8 cellular contexts compared by ENCODE assay signal in the genomic region with DNA sequence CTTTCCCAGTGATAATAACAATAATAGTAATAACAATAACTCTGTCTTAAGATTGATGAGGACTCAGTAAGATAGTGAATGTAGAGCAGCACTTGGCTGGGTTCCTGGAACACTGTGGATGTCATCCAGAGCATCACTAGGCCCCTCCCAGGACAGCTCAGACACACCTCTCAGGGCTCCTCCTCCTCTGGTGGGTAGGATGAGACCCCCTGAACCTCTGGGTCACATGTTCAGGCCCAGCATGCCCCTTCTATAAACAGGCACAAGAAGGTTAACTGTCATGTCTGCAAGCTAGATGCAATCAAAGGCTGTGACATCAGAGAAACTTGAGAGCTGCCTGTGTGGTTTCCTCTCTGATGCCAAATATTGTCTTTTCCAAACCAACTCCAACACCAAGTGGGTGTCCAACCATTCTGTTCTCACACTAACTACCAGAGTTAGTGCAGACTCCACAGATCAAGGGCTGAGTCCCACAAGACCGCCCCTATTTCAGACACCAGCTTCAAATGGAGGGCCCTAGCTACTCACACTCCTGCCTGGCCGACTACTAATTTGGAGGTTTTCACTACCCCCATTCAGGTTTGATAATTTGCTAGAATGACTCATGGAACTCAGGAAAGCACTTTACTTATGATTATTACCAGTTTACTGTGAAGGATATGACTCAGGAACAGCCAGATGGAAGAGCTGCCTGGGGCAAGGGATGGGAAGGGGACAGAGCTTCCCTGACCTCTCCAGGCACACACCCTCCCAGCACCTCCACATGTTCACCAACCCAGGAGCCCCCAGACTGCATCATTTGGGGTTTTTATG. TPM values are rescaled to one million over a fixed set of nuclear protein-coding genes. Genes with fewer than 3 reads are reported as not detected.
DNase-seq lines count a peak whose midpoint lies in the region; ATAC-seq, FAIRE-seq and TF ChIP-seq lines count a peak whose summit lies in the region.

No MANE protein-coding gene starts in this region.

- H3K9me3 ChIP-seq in A549 (no peaks in the 10 kb centered on the region), gastroesophageal sphincter (no peaks in the 10 kb centered on the region), tibial artery (no peaks in the 10 kb centered on the region)

- peak overlapping the region; percentile 64 for H3K4me3 Mint-ChIP-seq in HFFc6
- H3K4me3 Mint-ChIP-seq in activated CD8-positive, alpha-beta T cell treated with anti-CD3 and anti-CD28 coated beads, Interleukin-2, amount 10 ng/mL, durations not matched to agents 7 days and 5 days, result no peak overlapping the region
- H3K4me3 Mint-ChIP-seq in stimulated activated naive CD8-positive, alpha-beta T cell treated with anti-CD3 and anti-CD28 coated beads, Interleukin-15, Interleukin-2, amounts not matched to agents 100 ng/mL and 50 ng/mL, for 24 hours, result peak overlapping the region; percentile 27

- ATAC-seq in A549 (peak; percentile 86 to 89), gastroesophageal sphincter (peak; percentile 50), GM18907 (IDR thresholded peaks at IDR 0.05; ENCODE audit: unreplicated experiment) (no peak)
- ATAC-seq in activated CD8-positive, alpha-beta T cell treated with anti-CD3 and anti-CD28 coated beads, Interleukin-2, amount 10 ng/mL, durations not matched to agents 7 days and 5 days, result peak; percentile 62

- no peaks in the 10 kb centered on the region for H3K36me3 Mint-ChIP-seq in HFFc6 (ENCODE audit: low read depth)
- no peaks in the 10 kb centered on the region for H3K36me3 Mint-ChIP-seq in activated CD8-positive, alpha-beta T cell treated with anti-CD3 and anti-CD28 coated beads, Interleukin-2, amount 10 ng/mL, durations not matched to agents 7 days and 5 days (ENCODE audit: low read depth)
- H3K36me3 Mint-ChIP-seq in stimulated activated naive CD8-positive, alpha-beta T cell treated with anti-CD3 and anti-CD28 coated beads, Interleukin-15, Interleukin-2, amounts not matched to agents 100 ng/mL and 50 ng/mL, for 24 hours (ENCODE audit: low read depth), result no peaks in the 10 kb centered on the region

- peak; percentile 55 to 90 for DNase-seq in A549 (ENCODE audit: low read depth in 1 of 2, low spot score in 1 of 2)
- peak; percentile 95 for DNase-seq in HFFc6
- DNase-seq in activated CD8-positive, alpha-beta T cell treated with anti-CD3 and anti-CD28 coated beads, Interleukin-2, amount 10 ng/mL, durations not matched to agents 7 days and 5 days, result peak; percentile 27
- DNase-seq in NCI-H446 (lab: John Stamatoyannopoulos, UW), result no peak
- no peak for DNase-seq in tibial artery

- peak; percentile 11 to 50; a peak in 3 of 5 replicates for TF ChIP-seq RAD21 in A549 (conservative IDR thresholded peaks at IDR 0.05 in 1 of 2, IDR thresholded peaks at IDR 0.05 in 1 of 2)

- H3K27me3 ChIP-seq in gastroesophageal sphincter, result no peaks in the 10 kb centered on the region
- H3K27me3 ChIP-seq in tibial artery, result no peaks in the 10 kb centered on the region

- H3K4me1 ChIP-seq in A549 (peaks cover 60% of the 10 kb centered on the region), gastroesophageal sphincter (no peaks in the 10 kb centered on the region), tibial artery (peaks cover 0 to 13% (median 1%) of the 10 kb centered on the region in 4 donors)

- no peaks in the 10 kb centered on the region for H3K36me3 ChIP-seq in gastroesophageal sphincter
- H3K36me3 ChIP-seq in tibial artery, result no peaks in the 10 kb centered on the region

- 3% methylated on average over 2 of the region's 2 CpGs for WGBS in A549 (ENCODE audit: missing lambda C conversion rate)
- WGBS in gastroesophageal sphincter (ENCODE audit: low coverage in 1 of 2), 2 donors, result no CpG with 5 or more reads among the region's 2 CpGs

- peak overlapping the region; percentile 80 for H3K4me2 ChIP-seq in A549

- FAIRE-seq in A549 (lab: Jason Lieb, UNC), result no peak

- CTCF ChIA-PET in A549 (lab: Yijun Ruan, JAX), result interaction anchor here (0.8 to 2.0 kb wide), 13 partner anchors 9 to 70 kb away, joined by 3 to 12 read pairs (median 6); partner anchors contain the start of gene BZW1
- CTCF ChIA-PET in activated CD8-positive, alpha-beta T cell treated with anti-CD3 and anti-CD28 coated beads, Interleukin-2, amount 10 ng/mL, durations not matched to agents 7 days and 5 days (lab: Charles Lee), result interaction anchor here (0.6 to 1.3 kb wide), 6 partner anchors 9 to 517 kb away, joined by 3 read pairs; no protein-coding TSS in a partner anchor

- no peak for TF ChIP-seq CTCF in A549 (IDR thresholded peaks at IDR 0.05)
- no peak for TF ChIP-seq CTCF in HFFc6 (IDR thresholded peaks at IDR 0.05)
- no peak for TF ChIP-seq CTCF in gastroesophageal sphincter (IDR thresholded peaks at IDR 0.05)
- no peak for TF ChIP-seq CTCF in tibial artery (IDR thresholded peaks at IDR 0.05)

- TF ChIP-seq EP300 in A549 (IDR thresholded peaks at IDR 0.05), result peak; percentile 53 to 77; a peak in 3 of 5 replicates
- TF ChIP-seq EP300 in gastroesophageal sphincter (IDR thresholded peaks at IDR 0.05), result no peak

- H3K9me3 Mint-ChIP-seq in HFFc6, result no peaks in the 10 kb centered on the region
- H3K9me3 Mint-ChIP-seq in activated CD8-positive, alpha-beta T cell treated with anti-CD3 and anti-CD28 coated beads, Interleukin-2, amount 10 ng/mL, durations not matched to agents 7 days and 5 days (ENCODE audit: insufficient read depth), result no peaks in the 10 kb centered on the region
- no peaks in the 10 kb centered on the region for H3K9me3 Mint-ChIP-seq in stimulated activated naive CD8-positive, alpha-beta T cell treated with anti-CD3 and anti-CD28 coated beads, Interleukin-15, Interleukin-2, amounts not matched to agents 100 ng/mL and 50 ng/mL, for 24 hours

- TF ChIP-seq POLR2A in A549 (IDR thresholded peaks at IDR 0.05; ENCODE audit: low read length) (no peak), gastroesophageal sphincter (IDR thresholded peaks at IDR 0.05) (no peak)

- H3K27me3 Mint-ChIP-seq in HFFc6 (ENCODE audit: insufficient read depth), result no peaks in the 10 kb centered on the region
- peaks cover 3% of the 10 kb centered on the region for H3K27me3 Mint-ChIP-seq in activated CD8-positive, alpha-beta T cell treated with anti-CD3 and anti-CD28 coated beads, Interleukin-2, amount 10 ng/mL, durations not matched to agents 7 days and 5 days (ENCODE audit: low read depth)
- no peaks in the 10 kb centered on the region for H3K27me3 Mint-ChIP-seq in stimulated activated naive CD8-positive, alpha-beta T cell treated with anti-CD3 and anti-CD28 coated beads, Interleukin-15, Interleukin-2, amounts not matched to agents 100 ng/mL and 50 ng/mL, for 24 hours

- intact Hi-C loops in tibial artery (cut with DNase I; ENCODE audit: low total_unique reads), result no loop called here

- H3K4me1 Mint-ChIP-seq in HFFc6 (ENCODE audit: low read depth), result peaks cover 65% of the 10 kb centered on the region
- peaks cover 21% of the 10 kb centered on the region for H3K4me1 Mint-ChIP-seq in activated CD8-positive, alpha-beta T cell treated with anti-CD3 and anti-CD28 coated beads, Interleukin-2, amount 10 ng/mL, durations not matched to agents 7 days and 5 days (ENCODE audit: low read depth)
- peaks cover 30% of the 10 kb centered on the region for H3K4me1 Mint-ChIP-seq in stimulated activated naive CD8-positive, alpha-beta T cell treated with anti-CD3 and anti-CD28 coated beads, Interleukin-15, Interleukin-2, amounts not matched to agents 100 ng/mL and 50 ng/mL, for 24 hours (ENCODE audit: low read depth)

- H3K4me3 ChIP-seq in A549 (no peak overlapping the region), gastroesophageal sphincter (no peak overlapping the region), tibial artery (no peak overlapping the region)

- POLR2A ChIA-PET in A549 (lab: Yijun Ruan, JAX), result interaction anchor here (0.6 to 2.9 kb wide), 11 partner anchors 9 to 124 kb away, joined by 3 to 28 read pairs (median 8); partner anchors contain the start of genes BZW1, CLK1, NIF3L1 and PPIL3
- POLR2A ChIA-PET in activated CD8-positive, alpha-beta T cell treated with anti-CD3 and anti-CD28 coated beads, Interleukin-2, amount 10 ng/mL, durations not matched to agents 7 days and 5 days (lab: Charles Lee), result interaction anchor here (1.0 to 1.9 kb wide), 3 partner anchors 12 to 124 kb away, joined by 3 to 10 read pairs (median 4); partner anchors contain the start of genes CLK1, NIF3L1 and PPIL3

- H3K27ac Mint-ChIP-seq in HFFc6, result peak overlapping the region; percentile 80
- peak overlapping the region; percentile 32 for H3K27ac Mint-ChIP-seq in activated CD8-positive, alpha-beta T cell treated with anti-CD3 and anti-CD28 coated beads, Interleukin-2, amount 10 ng/mL, durations not matched to agents 7 days and 5 days
- peak overlapping the region; percentile 73 for H3K27ac Mint-ChIP-seq in stimulated activated naive CD8-positive, alpha-beta T cell treated with anti-CD3 and anti-CD28 coated beads, Interleukin-15, Interleukin-2, amounts not matched to agents 100 ng/mL and 50 ng/mL, for 24 hours

- H3K27ac ChIP-seq in A549 (peak overlapping the region; percentile 85 to 88), gastroesophageal sphincter (no peak overlapping the region), tibial artery (peak overlapping the region in 1 of 2 donors; percentile 2)

TF ChIP-seq in A549, 52 proteins besides CTCF, POLR2A, EP300 and RAD21 (continues in another document):
- TF ChIP-seq, protein P1, sequence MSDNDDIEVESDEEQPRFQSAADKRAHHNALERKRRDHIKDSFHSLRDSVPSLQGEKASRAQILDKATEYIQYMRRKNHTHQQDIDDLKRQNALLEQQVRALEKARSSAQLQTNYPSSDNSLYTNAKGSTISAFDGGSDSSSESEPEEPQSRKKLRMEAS (IDR thresholded peaks at IDR 0.05), result peak; percentile 52
- TF ChIP-seq BCL3 (IDR thresholded peaks at IDR 0.05) (peak; percentile 29; the same call in 1 of the 3 replicates), TFCP2L1 (CRISPR knock-in tag; IDR thresholded peaks at IDR 0.05) (no peak)

RNA-seq across cellular contexts. Expression of gene BZW1, which starts 46.4 kb away (rescaled TPM):
- polyA plus RNA-seq in A549 (2011; rRNA removed) (439 and 494 TPM in 2 replicates), A549 (2017; fragmentation: RNase III; extraction: RNeasy Plus Mini Kit Qiagen cat#74134 plus additional on column Dnase treatment) (401 to 422 TPM (median 419 TPM) in 3 replicates)
- polyA plus RNA-seq in A549 (2012; cell fraction: cytosol; rRNA removed), result 110 and 135 TPM in 2 replicates
- 52.0 and 65.2 TPM in 2 replicates for polyA plus RNA-seq in A549 (2012; cell fraction: nucleus; rRNA removed)
- 440 and 450 TPM in 2 replicates for polyA minus RNA-seq in A549 (2011; rRNA and poly(A)+ RNA removed)
- total RNA-seq in HFFc6 (2021; fragmentation: NEBNext Ultra II Directional; extraction: Animal tissue kit (Norgen Biotek cat#: 25700)), result 100 to 1,000 TPM; 318 to 459 (median 409) TPM
- 100 to 1,000 TPM; 276 to 304 TPM for total RNA-seq in activated CD8-positive, alpha-beta T cell treated with anti-CD3 and anti-CD28 coated beads, Interleukin-2, amount 10 ng/mL, durations not matched to agents 7 days and 5 days
- total RNA-seq in gastroesophageal sphincter, result 100 to 1,000 TPM; 253 to 372 (median 274) TPM

Comparison
In these comparisons a context has a peak if more than half of its experiments do, and no peak if none do; other contexts are left out.
1. DNase-seq: peak in A549 (2 of 2), HFFc6 (single experiment) and activated CD8-positive, alpha-beta T cell treated with anti-CD3 and anti-CD28 coated beads, Interleukin-2, amount 10 ng/mL, durations not matched to agents 7 days and 5 days (single experiment); none in NCI-H446 (0 of 2) and tibial artery (0 of 2).
2. H3K27ac ChIP-seq: peak in A549 (2 of 2); none in gastroesophageal sphincter (0 of 4).
3. Peak in every context shown above with its lines, with median percentiles within 50 percentile points of each other: H3K27ac Mint-ChIP-seq.